ENCODE assay signal across 14 cellular contexts in the genomic region with DNA sequence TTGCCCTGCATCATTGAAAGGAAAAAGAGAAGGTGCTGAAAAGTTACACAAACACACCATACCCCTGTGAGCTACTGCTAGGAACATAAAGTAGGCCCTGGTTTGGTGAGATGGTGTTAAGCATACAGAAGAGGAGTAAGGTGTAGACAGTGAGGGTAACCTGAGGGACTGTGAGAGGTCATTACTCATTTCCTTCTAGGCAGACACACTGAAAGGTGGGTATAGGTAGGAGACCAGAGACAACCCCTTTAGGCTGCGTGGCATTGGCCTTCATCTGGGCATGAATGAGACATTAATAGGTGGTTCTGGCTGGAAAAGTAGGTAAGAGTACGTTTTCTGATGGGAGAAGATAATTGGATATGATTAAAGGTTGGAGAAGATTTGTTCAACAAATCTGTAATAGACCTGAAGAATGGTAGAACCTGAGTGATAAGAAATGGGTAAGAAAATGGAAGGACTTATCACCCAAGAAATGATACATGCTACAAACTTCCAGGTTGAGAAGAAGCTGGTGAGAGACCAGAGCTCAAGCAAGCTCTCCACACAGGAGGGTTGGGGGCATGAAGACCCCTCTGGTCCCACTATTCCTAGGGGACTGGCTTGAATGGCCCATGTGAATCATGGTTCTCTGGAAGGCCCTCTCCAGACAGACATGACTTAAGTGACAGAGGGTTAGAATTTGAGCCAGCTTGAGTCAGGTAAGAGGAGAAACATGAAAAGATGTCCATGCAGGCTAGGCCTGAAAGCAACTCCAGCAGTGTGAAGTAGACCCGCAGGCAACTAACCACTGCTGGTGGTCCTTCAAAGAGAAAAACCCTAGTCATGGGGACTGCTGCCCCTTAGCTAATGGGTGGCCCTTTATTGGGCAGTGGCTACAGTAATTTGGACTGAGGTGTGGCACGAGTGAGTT. TPM values are rescaled to one million over a fixed set of nuclear protein-coding genes. Genes with fewer than 3 reads are reported as not detected.
DNase-seq lines count a peak whose midpoint lies in the region; ATAC-seq and TF ChIP-seq lines count a peak whose summit lies in the region.
"Had no signal": no experiment of that assay in that cellular context is flagged by ENCODE, and none has a peak within 500 bp of the region (broad histone marks: within the 10 kb centered on the region; RNA-seq: fewer than 3 reads in every experiment).

No MANE protein-coding gene starts in this region.

- peak overlapping the region; percentile 5; the same call in 1 of the 2 replicates for H3K27ac ChIP-seq in Panc1 (ENCODE audit: low read length)
- H3K27ac ChIP-seq: HL-60, neural progenitor cell had no signal

- POLR2A ChIA-PET in Panc1 (lab: Charles Lee) = interaction anchor here (1.1 kb wide), 1 partner anchor 22 kb away, joined by 7 read pairs; no protein-coding TSS in a partner anchor

- peaks cover 35% of the 10 kb centered on the region for H3K4me1 Mint-ChIP-seq in activated naive CD4-positive, alpha-beta T cell treated with anti-CD3 and anti-CD28 coated beads for 36 hours (ENCODE audit: low read depth)
- peaks cover 17 to 22% of the 10 kb centered on the region in 2 donors for H3K4me1 Mint-ChIP-seq in effector memory CD8-positive, alpha-beta T cell (ENCODE audit: low read depth in 2 of 2)
- peaks cover 38% of the 10 kb centered on the region for H3K4me1 Mint-ChIP-seq in stimulated activated memory B cell treated with anti-CD40 and anti-IgM and Interleukin-4, amounts not matched to agents 10 μg/mL and 1 μg/mL and 100 μg/mL, for 72 hours

- CTCF ChIA-PET in activated naive CD4-positive, alpha-beta T cell treated with anti-CD3 and anti-CD28 coated beads for 36 hours (lab: Charles Lee) = interaction anchor here (0.6 to 3.0 kb wide), 8 partner anchors 10 to 123 kb away, joined by 3 to 42 read pairs (median 4); partner anchors contain the start of gene VDAC2
- CTCF ChIA-PET in Panc1 (lab: Charles Lee) = interaction anchor here (1.0 to 2.0 kb wide), 2 partner anchors 22 to 44 kb away, joined by 3 to 11 read pairs; partner anchors contain the start of gene VDAC2

- no peaks in the 10 kb centered on the region for H3K27me3 Mint-ChIP-seq in activated naive CD4-positive, alpha-beta T cell treated with anti-CD3 and anti-CD28 coated beads for 36 hours (ENCODE audit: low read depth)
- H3K27me3 Mint-ChIP-seq in effector memory CD8-positive, alpha-beta T cell = no peaks in the 10 kb centered on the region
- no peaks in the 10 kb centered on the region for H3K27me3 Mint-ChIP-seq in stimulated activated memory B cell treated with anti-CD40 and anti-IgM and Interleukin-4, amounts not matched to agents 10 μg/mL and 1 μg/mL and 100 μg/mL, for 72 hours

- H3K36me3 ChIP-seq in Panc1 (ENCODE audit: control insufficient read depth, insufficient read depth, low read length) = peaks cover 31% of the 10 kb centered on the region

- in situ Hi-C loops in Panc1 (cut with HindIII; ENCODE audit: low pct_unique_long_range_greater_than_20kb, low sequenced_read_pairs) = no loop called here

- no peak overlapping the region for H3K4me3 ChIP-seq in Panc1 (ENCODE audit: low read depth in 2 of 2, low read length in 2 of 2)
- H3K4me3 ChIP-seq: adrenal gland, neural progenitor cell, spleen had no signal

- no TSS peak for BruUV-seq in Panc1 (replicated peaks; lab: Mats Ljungman, UMichigan)

- no peak for TF ChIP-seq CTCF in Panc1 (IDR thresholded peaks at IDR 0.05)

- no peak overlapping the region for H3K4me3 Mint-ChIP-seq in activated naive CD4-positive, alpha-beta T cell treated with anti-CD3 and anti-CD28 coated beads for 36 hours
- no peak overlapping the region for H3K4me3 Mint-ChIP-seq in effector memory CD8-positive, alpha-beta T cell
- H3K4me3 Mint-ChIP-seq in stimulated activated memory B cell treated with anti-CD40 and anti-IgM and Interleukin-4, amounts not matched to agents 10 μg/mL and 1 μg/mL and 100 μg/mL, for 72 hours = peak overlapping the region; percentile 13
- H3K4me3 Mint-ChIP-seq: neural progenitor cell had no signal

- ATAC-seq in Panc1 = no peak
- ATAC-seq in effector memory CD8-positive, alpha-beta T cell (replicated peaks) = no peak
- no peak for ATAC-seq in stimulated activated memory B cell treated with anti-CD40 and anti-IgM and Interleukin-4, amounts not matched to agents 10 μg/mL and 1 μg/mL and 100 μg/mL, for 72 hours
- no peak for ATAC-seq in HG03045 (IDR thresholded peaks at IDR 0.05; ENCODE audit: unreplicated experiment)

- no peak for DNase-seq in activated naive CD4-positive, alpha-beta T cell treated with anti-CD3 and anti-CD28 coated beads for 36 hours
- no peak for DNase-seq in activated naive CD4-positive, alpha-beta T cell treated with Interleukin-2 at 50 U/mL for 16 hours
- no peak for DNase-seq in Panc1 (ENCODE audit: low read depth, low spot score)
- no peak for DNase-seq in effector memory CD8-positive, alpha-beta T cell
- DNase-seq in NCI-H1694 treated with DMSO at 0.1 percent for 48 hours (lab: John Stamatoyannopoulos, UW) = no peak
- no peak for DNase-seq in stimulated activated CD4-positive, alpha-beta T cell treated with anti-CD3 and anti-CD28 coated beads, Interleukin-2, amount 100 ng/mL, for 24 hours
- DNase-seq: activated CD4-positive, CD25-positive, alpha-beta regulatory T cell; adrenal gland; SIG-M5; spleen had no signal

- peak overlapping the region; percentile 28 for H3K27ac Mint-ChIP-seq in activated naive CD4-positive, alpha-beta T cell treated with anti-CD3 and anti-CD28 coated beads for 36 hours
- peak overlapping the region; percentile 85 to 88 for H3K27ac Mint-ChIP-seq in effector memory CD8-positive, alpha-beta T cell
- no peak overlapping the region for H3K27ac Mint-ChIP-seq in stimulated activated memory B cell treated with anti-CD40 and anti-IgM and Interleukin-4, amounts not matched to agents 10 μg/mL and 1 μg/mL and 100 μg/mL, for 72 hours
- H3K27ac Mint-ChIP-seq: neural progenitor cell had no signal

- no peaks in the 10 kb centered on the region for H3K9me3 ChIP-seq in Panc1 (ENCODE audit: control insufficient read depth, insufficient read depth, low read depth, low read length)
- H3K9me3 ChIP-seq: adrenal gland, spleen had no signal

- no peaks in the 10 kb centered on the region for H3K9me3 Mint-ChIP-seq in activated naive CD4-positive, alpha-beta T cell treated with anti-CD3 and anti-CD28 coated beads for 36 hours
- no peaks in the 10 kb centered on the region for H3K9me3 Mint-ChIP-seq in effector memory CD8-positive, alpha-beta T cell
- H3K9me3 Mint-ChIP-seq in stimulated activated memory B cell treated with anti-CD40 and anti-IgM and Interleukin-4, amounts not matched to agents 10 μg/mL and 1 μg/mL and 100 μg/mL, for 72 hours = no peaks in the 10 kb centered on the region
- H3K9me3 Mint-ChIP-seq: neural progenitor cell had no signal

- H3K36me3 Mint-ChIP-seq in activated naive CD4-positive, alpha-beta T cell treated with anti-CD3 and anti-CD28 coated beads for 36 hours (ENCODE audit: low read depth) = peaks cover 26% of the 10 kb centered on the region
- H3K36me3 Mint-ChIP-seq in effector memory CD8-positive, alpha-beta T cell (ENCODE audit: insufficient read depth) = peaks cover 79% of the 10 kb centered on the region
- H3K36me3 Mint-ChIP-seq in stimulated activated memory B cell treated with anti-CD40 and anti-IgM and Interleukin-4, amounts not matched to agents 10 μg/mL and 1 μg/mL and 100 μg/mL, for 72 hours = peaks cover 29% of the 10 kb centered on the region

- H3K27me3 ChIP-seq in Panc1 (ENCODE audit: control insufficient read depth, insufficient read depth, low read length) = no peaks in the 10 kb centered on the region
- H3K27me3 ChIP-seq: adrenal gland, spleen had no signal

- H3K4me1 ChIP-seq in Panc1 (ENCODE audit: control insufficient read depth, insufficient read depth, low read length) = peaks cover 39% of the 10 kb centered on the region

- intact Hi-C loops in activated naive CD4-positive, alpha-beta T cell treated with anti-CD3 and anti-CD28 coated beads for 36 hours (cut with micrococcal nuclease) = loop anchor here (10.0 kb wide), 2 partner anchors 357 to 1357 kb away; partner anchors contain the start of gene CAMK2G
- intact Hi-C loops in Panc1 (cut with micrococcal nuclease; ENCODE audit: unreplicated experiment) = loop anchor here (2.0 to 5.0 kb wide), 2 partner anchors 43 to 120 kb away; partner anchors contain the start of gene SAMD8

RNA-seq across cellular contexts. Expression of gene COMTD1, which starts 3.8 kb away (rescaled TPM):
- total RNA-seq in activated naive CD4-positive, alpha-beta T cell treated with anti-CD3 and anti-CD28 coated beads for 36 hours = 10 to 100 TPM; 33.2 to 34.8 TPM
- 32.8 TPM for total RNA-seq in Panc1 (2021; ENCODE audit: unreplicated experiment)
- 45.1 TPM for polyA plus RNA-seq in Panc1 (2012; ENCODE audit: insufficient read length)

RNA-seq across cellular contexts. Expression of gene VDAC2, which starts 21.3 kb away (rescaled TPM):
- 100 to 1,000 TPM; 193 TPM for total RNA-seq in activated naive CD4-positive, alpha-beta T cell treated with anti-CD3 and anti-CD28 coated beads for 36 hours
- total RNA-seq in Panc1 (2021; ENCODE audit: unreplicated experiment) = 340 TPM
- 234 TPM for polyA plus RNA-seq in Panc1 (2012; ENCODE audit: insufficient read length)
